Comparison of ENCODE assay signal across 13 cellular contexts in the genomic region with DNA sequence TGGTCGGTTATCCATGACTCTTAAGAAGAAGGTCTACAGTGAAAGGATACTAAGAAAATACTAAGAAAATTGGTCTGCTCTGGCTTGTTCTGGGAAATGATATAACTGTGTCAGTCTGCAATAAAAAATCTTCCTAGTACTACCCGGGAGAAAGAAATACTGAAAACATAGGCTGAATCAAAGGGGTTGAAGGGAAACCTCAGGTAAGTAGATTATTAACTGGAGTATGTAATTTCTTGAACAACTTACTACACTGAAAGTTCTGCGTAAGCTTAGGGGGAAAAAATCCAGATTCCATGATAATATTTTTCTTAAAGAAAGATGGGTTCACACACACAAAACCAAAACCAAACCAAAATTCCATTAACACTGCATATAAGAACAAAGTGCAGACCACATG.
"Had no signal": no experiment of that assay in that cellular context is flagged by ENCODE, and none has a peak within 500 bp of the region (broad histone marks: within the 10 kb centered on the region; RNA-seq: fewer than 3 reads in every experiment).

No MANE protein-coding gene starts in this region.

- H3K4me3 Mint-ChIP-seq: activated CD4-positive, alpha-beta T cell treated with anti-CD3 and anti-CD28 coated beads, Interleukin-2, amount 10 ng/mL, durations not matched to agents 7 days and 5 days; activated CD8-positive, alpha-beta memory T cell treated with anti-CD3 and anti-CD28 coated beads, Interleukin-2, amount 10 ng/mL, durations not matched to agents 7 days and 5 days; neural crest cell; WTC11 had no signal

- H3K9me3 Mint-ChIP-seq: activated CD4-positive, alpha-beta T cell treated with anti-CD3 and anti-CD28 coated beads, Interleukin-2, amount 10 ng/mL, durations not matched to agents 7 days and 5 days; neural crest cell; WTC11 had no signal

- DNase-seq: activated CD4-positive, alpha-beta T cell treated with anti-CD3 and anti-CD28 coated beads, Interleukin-2, amount 10 ng/mL, durations not matched to agents 7 days and 5 days; activated CD8-positive, alpha-beta memory T cell treated with anti-CD3 and anti-CD28 coated beads, Interleukin-2, amount 10 ng/mL, durations not matched to agents 7 days and 5 days; activated naive CD4-positive, alpha-beta T cell treated with Interleukin-2 at 50 U/mL for 16 hours; colonic mucosa; effector CD8-positive, alpha-beta T cell; heart right ventricle; left ventricle myocardium inferior; mesendoderm; pancreas; stimulated activated naive CD4-positive, alpha-beta T cell treated with Interleukin-2 at 50 U/mL for 16 hours had no signal

- H3K27ac Mint-ChIP-seq: activated CD4-positive, alpha-beta T cell treated with anti-CD3 and anti-CD28 coated beads, Interleukin-2, amount 10 ng/mL, durations not matched to agents 7 days and 5 days; activated CD8-positive, alpha-beta memory T cell treated with anti-CD3 and anti-CD28 coated beads, Interleukin-2, amount 10 ng/mL, durations not matched to agents 7 days and 5 days; WTC11 had no signal

- H3K27me3 Mint-ChIP-seq: activated CD4-positive, alpha-beta T cell treated with anti-CD3 and anti-CD28 coated beads, Interleukin-2, amount 10 ng/mL, durations not matched to agents 7 days and 5 days; activated CD8-positive, alpha-beta memory T cell treated with anti-CD3 and anti-CD28 coated beads, Interleukin-2, amount 10 ng/mL, durations not matched to agents 7 days and 5 days had no signal

- ATAC-seq: activated CD8-positive, alpha-beta memory T cell treated with anti-CD3 and anti-CD28 coated beads, Interleukin-2, amount 10 ng/mL, durations not matched to agents 7 days and 5 days; heart right ventricle; pancreas; SK-N-SH treated with all-trans-retinoic acid at 6 μM for 48 hours; WTC11 had no signal

- H3K4me1 Mint-ChIP-seq: activated CD4-positive, alpha-beta T cell treated with anti-CD3 and anti-CD28 coated beads, Interleukin-2, amount 10 ng/mL, durations not matched to agents 7 days and 5 days; activated CD8-positive, alpha-beta memory T cell treated with anti-CD3 and anti-CD28 coated beads, Interleukin-2, amount 10 ng/mL, durations not matched to agents 7 days and 5 days; neural crest cell had no signal
